In the genomic region with DNA sequence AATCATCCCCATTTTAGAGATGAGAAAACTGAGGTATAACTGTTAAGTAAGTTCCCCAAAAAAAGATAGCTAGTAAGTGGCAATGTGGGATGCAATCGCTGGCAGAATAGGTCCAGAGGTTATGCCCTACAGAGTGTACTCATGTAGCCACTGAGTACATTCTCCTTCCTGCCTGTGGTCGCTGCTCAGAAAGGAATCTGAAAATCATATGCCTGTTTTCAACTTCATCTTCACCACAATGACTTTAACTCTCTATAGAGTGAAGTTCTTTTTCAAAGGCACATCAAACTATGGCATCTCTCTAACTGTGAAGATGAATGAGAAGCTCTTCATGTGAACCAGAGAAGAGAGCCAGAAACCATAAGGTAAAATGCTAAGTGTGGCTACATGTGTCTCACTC, we compare ENCODE assay signal across 16 cellular contexts.
A peak's percentile ranks its signal among the peaks of the same experiment; 100 is the strongest.
DNase-seq lines count a peak whose midpoint lies in the region; ATAC-seq and TF ChIP-seq lines count a peak whose summit lies in the region.
"Had no signal": no experiment of that assay in that cellular context is flagged by ENCODE, and none has a peak within 500 bp of the region (broad histone marks: within the 10 kb centered on the region; RNA-seq: fewer than 3 reads in every experiment).

No MANE protein-coding gene starts in this region.

- H3K36me3 Mint-ChIP-seq in activated CD4-positive, alpha-beta T cell treated with anti-CD3 and anti-CD28 coated beads, Interleukin-2, amount 10 ng/mL, durations not matched to agents 24 days and 14 days (ENCODE audit: low read depth) = no peaks in the 10 kb centered on the region
- H3K36me3 Mint-ChIP-seq in activated naive CD8-positive, alpha-beta T cell treated with anti-CD3 and anti-CD28 coated beads, Interleukin-2, amount 10 ng/mL, durations not matched to agents 7 days and 5 days = no peaks in the 10 kb centered on the region
- no peaks in the 10 kb centered on the region for H3K36me3 Mint-ChIP-seq in activated naive CD8-positive, alpha-beta T cell treated with anti-CD3 and anti-CD28 coated beads, Interleukin-2, amount 50 U/mL, for 24 hours (ENCODE audit: low read depth)
- peaks cover 2% of the 10 kb centered on the region for H3K36me3 Mint-ChIP-seq in T-helper 2 cell treated with Interferon-gamma antibody and Interleukin-4, amounts not matched to agents 5 μg/mL and 100 μg/mL, for 36 hours (ENCODE audit: low read depth)
- H3K36me3 Mint-ChIP-seq: CD8-positive, alpha-beta memory T cell had no signal

- no peak overlapping the region for H3K4me3 Mint-ChIP-seq in activated CD4-positive, alpha-beta T cell treated with anti-CD3 and anti-CD28 coated beads, Interleukin-2, amount 10 ng/mL, durations not matched to agents 24 days and 14 days
- H3K4me3 Mint-ChIP-seq in activated naive CD8-positive, alpha-beta T cell treated with anti-CD3 and anti-CD28 coated beads, Interleukin-2, amount 10 ng/mL, durations not matched to agents 7 days and 5 days = no peak overlapping the region
- H3K4me3 Mint-ChIP-seq in activated naive CD8-positive, alpha-beta T cell treated with anti-CD3 and anti-CD28 coated beads, Interleukin-2, amount 50 U/mL, for 24 hours = no peak overlapping the region
- H3K4me3 Mint-ChIP-seq in T-helper 2 cell treated with Interferon-gamma antibody and Interleukin-4, amounts not matched to agents 5 μg/mL and 100 μg/mL, for 36 hours = no peak overlapping the region
- H3K4me3 Mint-ChIP-seq: CD8-positive, alpha-beta memory T cell; HFFc6 had no signal

- H3K9me3 Mint-ChIP-seq in activated CD4-positive, alpha-beta T cell treated with anti-CD3 and anti-CD28 coated beads, Interleukin-2, amount 10 ng/mL, durations not matched to agents 24 days and 14 days = peaks cover 7% of the 10 kb centered on the region
- H3K9me3 Mint-ChIP-seq in activated naive CD8-positive, alpha-beta T cell treated with anti-CD3 and anti-CD28 coated beads, Interleukin-2, amount 10 ng/mL, durations not matched to agents 7 days and 5 days = no peaks in the 10 kb centered on the region
- no peaks in the 10 kb centered on the region for H3K9me3 Mint-ChIP-seq in activated naive CD8-positive, alpha-beta T cell treated with anti-CD3 and anti-CD28 coated beads, Interleukin-2, amount 50 U/mL, for 24 hours
- no peaks in the 10 kb centered on the region for H3K9me3 Mint-ChIP-seq in T-helper 2 cell treated with Interferon-gamma antibody and Interleukin-4, amounts not matched to agents 5 μg/mL and 100 μg/mL, for 36 hours
- H3K9me3 Mint-ChIP-seq: CD8-positive, alpha-beta memory T cell had no signal

- in situ Hi-C loops in GM13977 (cut with MboI; ENCODE audit: low pct_unique_long_range_greater_than_20kb, low sequenced_read_pairs, unreplicated experiment) = no loop called here

- no peak for TF ChIP-seq CTCF in GM13977 (IDR thresholded peaks at IDR 0.05; ENCODE audit: extremely low read depth, insufficient read depth, missing control alignments)

- peaks cover 24% of the 10 kb centered on the region for H3K4me1 Mint-ChIP-seq in activated CD4-positive, alpha-beta T cell treated with anti-CD3 and anti-CD28 coated beads, Interleukin-2, amount 10 ng/mL, durations not matched to agents 24 days and 14 days
- peaks cover 15% of the 10 kb centered on the region for H3K4me1 Mint-ChIP-seq in activated naive CD8-positive, alpha-beta T cell treated with anti-CD3 and anti-CD28 coated beads, Interleukin-2, amount 10 ng/mL, durations not matched to agents 7 days and 5 days
- peaks cover 2% of the 10 kb centered on the region for H3K4me1 Mint-ChIP-seq in activated naive CD8-positive, alpha-beta T cell treated with anti-CD3 and anti-CD28 coated beads, Interleukin-2, amount 50 U/mL, for 24 hours
- H3K4me1 Mint-ChIP-seq in T-helper 2 cell treated with Interferon-gamma antibody and Interleukin-4, amounts not matched to agents 5 μg/mL and 100 μg/mL, for 36 hours (ENCODE audit: low read depth) = peaks cover 14% of the 10 kb centered on the region

- H3K27ac Mint-ChIP-seq in activated CD4-positive, alpha-beta T cell treated with anti-CD3 and anti-CD28 coated beads, Interleukin-2, amount 10 ng/mL, durations not matched to agents 24 days and 14 days = no peak overlapping the region
- no peak overlapping the region for H3K27ac Mint-ChIP-seq in activated naive CD8-positive, alpha-beta T cell treated with anti-CD3 and anti-CD28 coated beads, Interleukin-2, amount 10 ng/mL, durations not matched to agents 7 days and 5 days
- H3K27ac Mint-ChIP-seq in activated naive CD8-positive, alpha-beta T cell treated with anti-CD3 and anti-CD28 coated beads, Interleukin-2, amount 50 U/mL, for 24 hours = no peak overlapping the region
- H3K27ac Mint-ChIP-seq in T-helper 2 cell treated with Interferon-gamma antibody and Interleukin-4, amounts not matched to agents 5 μg/mL and 100 μg/mL, for 36 hours = no peak overlapping the region
- H3K27ac Mint-ChIP-seq: CD8-positive, alpha-beta memory T cell; HFFc6 had no signal

- intact Hi-C loops in activated CD4-positive, alpha-beta T cell treated with anti-CD3 and anti-CD28 coated beads, Interleukin-2, amount 10 ng/mL, durations not matched to agents 24 days and 14 days (cut with micrococcal nuclease) = no loop called here

- no peaks in the 10 kb centered on the region for H3K36me3 ChIP-seq in MG63
- H3K36me3 ChIP-seq: BLaER1 had no signal

- DNase-seq in activated CD4-positive, alpha-beta T cell treated with anti-CD3 and anti-CD28 coated beads, Interleukin-2, amount 10 ng/mL, durations not matched to agents 24 days and 14 days = peak; percentile 62
- no peak for DNase-seq in activated CD4-positive, alpha-beta T cell treated with anti-CD3 and anti-CD28 coated beads for 48 hours
- DNase-seq in activated naive CD8-positive, alpha-beta T cell treated with anti-CD3 and anti-CD28 coated beads, Interleukin-2, amount 10 ng/mL, durations not matched to agents 7 days and 5 days = no peak
- no peak for DNase-seq in activated naive CD8-positive, alpha-beta T cell treated with anti-CD3 and anti-CD28 coated beads, Interleukin-2, amount 50 U/mL, for 24 hours
- peak; percentile 14 for DNase-seq in T-helper 2 cell treated with Interferon-gamma antibody and Interleukin-4, amounts not matched to agents 5 μg/mL and 100 μg/mL, for 36 hours (ENCODE audit: low spot score)
- DNase-seq in MG63 (no peak), GM13977 (ENCODE audit: low spot score) (no peak)
- DNase-seq: 8988T; AML-193; Caco-2; CD8-positive, alpha-beta memory T cell; DND-41; GDM1; HCEC 1CT; HFFc6 had no signal

- no peak overlapping the region for H3K4me3 ChIP-seq in MG63
- H3K4me3 ChIP-seq: BLaER1 had no signal

- H3K27me3 Mint-ChIP-seq in activated CD4-positive, alpha-beta T cell treated with anti-CD3 and anti-CD28 coated beads, Interleukin-2, amount 10 ng/mL, durations not matched to agents 24 days and 14 days = no peaks in the 10 kb centered on the region
- peaks cover 2% of the 10 kb centered on the region for H3K27me3 Mint-ChIP-seq in activated naive CD8-positive, alpha-beta T cell treated with anti-CD3 and anti-CD28 coated beads, Interleukin-2, amount 10 ng/mL, durations not matched to agents 7 days and 5 days
- no peaks in the 10 kb centered on the region for H3K27me3 Mint-ChIP-seq in activated naive CD8-positive, alpha-beta T cell treated with anti-CD3 and anti-CD28 coated beads, Interleukin-2, amount 50 U/mL, for 24 hours
- no peaks in the 10 kb centered on the region for H3K27me3 Mint-ChIP-seq in T-helper 2 cell treated with Interferon-gamma antibody and Interleukin-4, amounts not matched to agents 5 μg/mL and 100 μg/mL, for 36 hours (ENCODE audit: low read depth)
- H3K27me3 Mint-ChIP-seq: CD8-positive, alpha-beta memory T cell had no signal

- no peaks in the 10 kb centered on the region for H3K27me3 ChIP-seq in MG63
- H3K27me3 ChIP-seq: BLaER1 had no signal

- POLR2A ChIA-PET in activated naive CD8-positive, alpha-beta T cell treated with anti-CD3 and anti-CD28 coated beads, Interleukin-2, amount 10 ng/mL, durations not matched to agents 7 days and 5 days (lab: Charles Lee) = no interaction called here

- no peaks in the 10 kb centered on the region for H3K9me3 ChIP-seq in MG63
- H3K9me3 ChIP-seq: BLaER1, Caco-2 had no signal

- ATAC-seq in activated naive CD8-positive, alpha-beta T cell treated with anti-CD3 and anti-CD28 coated beads, Interleukin-2, amount 10 ng/mL, durations not matched to agents 7 days and 5 days (ENCODE audit: low read depth) = peak; percentile 65
- no peak for ATAC-seq in activated naive CD8-positive, alpha-beta T cell treated with anti-CD3 and anti-CD28 coated beads, Interleukin-2, amount 50 U/mL, for 24 hours

Comparison
In these comparisons a context has a peak if more than half of its experiments do, and no peak if none do; other contexts are left out.
1. DNase-seq: peak in activated CD4-positive, alpha-beta T cell treated with anti-CD3 and anti-CD28 coated beads, Interleukin-2, amount 10 ng/mL, durations not matched to agents 24 days and 14 days (single experiment) and T-helper 2 cell treated with Interferon-gamma antibody and Interleukin-4, amounts not matched to agents 5 μg/mL and 100 μg/mL, for 36 hours (single experiment); none in activated CD4-positive, alpha-beta T cell treated with anti-CD3 and anti-CD28 coated beads for 48 hours (single experiment), activated naive CD8-positive, alpha-beta T cell treated with anti-CD3 and anti-CD28 coated beads, Interleukin-2, amount 10 ng/mL, durations not matched to agents 7 days and 5 days (single experiment), activated naive CD8-positive, alpha-beta T cell treated with anti-CD3 and anti-CD28 coated beads, Interleukin-2, amount 50 U/mL, for 24 hours (single experiment), MG63 (single experiment) and GM13977 (single experiment).